In genomic region chrX:48897157-48897620, GRCh38 we compare ENCODE assay signal across 1 cellular context.
TF ChIP-seq lines count a peak whose summit lies in the region.

No MANE protein-coding gene starts in this region.

TF ChIP-seq in Ishikawa, 13 proteins besides CTCF, POLR2A, EP300 and RAD21 (continued from another document):
- no peak for TF ChIP-seq CREB1 (IDR thresholded peaks at IDR 0.05; ENCODE audit: low read depth)
- no peak for TF ChIP-seq ZBTB7A (IDR thresholded peaks at IDR 0.05; ENCODE audit: low read depth)
- TF ChIP-seq MAX (IDR thresholded peaks at IDR 0.05): 0 out of 2 replicates have a peak, but pooled peaks have one; percentile 18
- TF ChIP-seq USF1 (IDR thresholded peaks at IDR 0.05): no peak
- TF ChIP-seq EGR1 (IDR thresholded peaks at IDR 0.05): no peak
